In genomic region chr18:63079114-63079513, GRCh38 we compare ENCODE assay signal across 11 cellular contexts.
DNase-seq lines count a peak whose midpoint lies in the region; ATAC-seq and TF ChIP-seq lines count a peak whose summit lies in the region.
"Had no signal": no experiment of that assay in that cellular context is flagged by ENCODE, and none has a peak within 500 bp of the region (broad histone marks: within the 10 kb centered on the region; RNA-seq: fewer than 3 reads in every experiment).

No MANE protein-coding gene starts in this region.

- peak; percentile 24 for ATAC-seq in GM19468 (IDR thresholded peaks at IDR 0.05; ENCODE audit: extremely low read depth, unreplicated experiment)
- peak; percentile 30 for ATAC-seq in HG03469 (IDR thresholded peaks at IDR 0.05; ENCODE audit: unreplicated experiment)
- peak; percentile 57 for ATAC-seq in activated CD8-positive, alpha-beta T cell treated with anti-CD3 and anti-CD28 coated beads, Interleukin-2, amount 10 ng/mL, durations not matched to agents 7 days and 5 days

- intact Hi-C loops in lower leg skin (cut with DNase I; ENCODE audit: low total_unique reads): no loop called here

- H3K27me3 Mint-ChIP-seq in activated CD8-positive, alpha-beta T cell treated with anti-CD3 and anti-CD28 coated beads, Interleukin-2, amount 10 ng/mL, durations not matched to agents 7 days and 5 days (ENCODE audit: low read depth): peaks cover 31% of the 10 kb centered on the region

- H3K4me3 Mint-ChIP-seq in activated CD8-positive, alpha-beta T cell treated with anti-CD3 and anti-CD28 coated beads, Interleukin-2, amount 10 ng/mL, durations not matched to agents 7 days and 5 days: no peak overlapping the region
- H3K4me3 Mint-ChIP-seq: activated CD4-positive, alpha-beta memory T cell treated with anti-CD3 and anti-CD28 coated beads, Interleukin-2, amount 10 ng/mL, durations not matched to agents 7 days and 5 days; immature natural killer cell had no signal

- 63 to 79% methylated on average over 1 of the region's 1 CpG for WGBS in lower leg skin, 2 donors

- H3K9me3 Mint-ChIP-seq in activated CD8-positive, alpha-beta T cell treated with anti-CD3 and anti-CD28 coated beads, Interleukin-2, amount 10 ng/mL, durations not matched to agents 7 days and 5 days (ENCODE audit: insufficient read depth): peaks cover 15% of the 10 kb centered on the region

- DNase-seq in GM12864 (ENCODE audit: low read depth): peak; percentile 61
- DNase-seq in activated CD8-positive, alpha-beta T cell treated with anti-CD3 and anti-CD28 coated beads, Interleukin-2, amount 10 ng/mL, durations not matched to agents 7 days and 5 days: no peak
- DNase-seq in lower leg skin (ENCODE audit: low spot score in 2 of 2): no peak
- DNase-seq in midbrain (lab: John Stamatoyannopoulos, UW): no peak
- no peak for DNase-seq in DMS79 (lab: John Stamatoyannopoulos, UW)
- no peak for DNase-seq in NCI-H2227 (lab: John Stamatoyannopoulos, UW; ENCODE audit: unreplicated experiment)
- DNase-seq: activated CD4-positive, alpha-beta memory T cell treated with anti-CD3 and anti-CD28 coated beads, Interleukin-2, amount 10 ng/mL, durations not matched to agents 7 days and 5 days had no signal

- H3K4me3 ChIP-seq in GM12864 (ENCODE audit: low read depth, low read length) (no peak overlapping the region), lower leg skin (ENCODE audit: low read depth, poor library complexity, severe bottlenecking) (no peak overlapping the region)
- H3K4me3 ChIP-seq: prostate gland had no signal

- no peak for TF ChIP-seq POLR2A in lower leg skin (IDR thresholded peaks at IDR 0.05)

- H3K36me3 Mint-ChIP-seq in activated CD8-positive, alpha-beta T cell treated with anti-CD3 and anti-CD28 coated beads, Interleukin-2, amount 10 ng/mL, durations not matched to agents 7 days and 5 days (ENCODE audit: low read depth): peaks cover 4% of the 10 kb centered on the region

- peaks cover 14% of the 10 kb centered on the region for H3K4me1 Mint-ChIP-seq in activated CD8-positive, alpha-beta T cell treated with anti-CD3 and anti-CD28 coated beads, Interleukin-2, amount 10 ng/mL, durations not matched to agents 7 days and 5 days (ENCODE audit: low read depth)

- no peak overlapping the region for H3K27ac Mint-ChIP-seq in activated CD8-positive, alpha-beta T cell treated with anti-CD3 and anti-CD28 coated beads, Interleukin-2, amount 10 ng/mL, durations not matched to agents 7 days and 5 days
- H3K27ac Mint-ChIP-seq: activated CD4-positive, alpha-beta memory T cell treated with anti-CD3 and anti-CD28 coated beads, Interleukin-2, amount 10 ng/mL, durations not matched to agents 7 days and 5 days; immature natural killer cell had no signal

- CTCF ChIA-PET in activated CD8-positive, alpha-beta T cell treated with anti-CD3 and anti-CD28 coated beads, Interleukin-2, amount 10 ng/mL, durations not matched to agents 7 days and 5 days (lab: Charles Lee): interaction anchor here (1.8 kb wide), 1 partner anchor 62 kb away, joined by 7 read pairs; no protein-coding TSS in a partner anchor

- no peak for TF ChIP-seq CTCF in GM12864 (IDR thresholded peaks at IDR 0.05; ENCODE audit: low read depth, low read length, missing control alignments)
- no peak for TF ChIP-seq CTCF in lower leg skin (IDR thresholded peaks at IDR 0.05)

- POLR2A ChIA-PET in activated CD8-positive, alpha-beta T cell treated with anti-CD3 and anti-CD28 coated beads, Interleukin-2, amount 10 ng/mL, durations not matched to agents 7 days and 5 days (lab: Charles Lee): no interaction called here
